In genomic region chr14:101441710-101442109, GRCh38 we compare ENCODE assay signal across 19 cellular contexts.
A peak's percentile ranks its signal among the peaks of the same experiment; 100 is the strongest.
DNase-seq lines count a peak whose midpoint lies in the region; FAIRE-seq and TF ChIP-seq lines count a peak whose summit lies in the region.
"Had no signal": no experiment of that assay in that cellular context is flagged by ENCODE, and none has a peak within 500 bp of the region (broad histone marks: within the 10 kb centered on the region; RNA-seq: fewer than 3 reads in every experiment).

No MANE protein-coding gene starts in this region.

- peak overlapping the region; percentile 71 for H3K27ac Mint-ChIP-seq in Caco-2 (ENCODE audit: unreplicated experiment)
- H3K27ac Mint-ChIP-seq: GM23338, HFFc6 had no signal

- no peak overlapping the region for H4K5ac ChIP-seq in H1 (ENCODE audit: insufficient read length, low read depth, low read length)

- no peak for TF ChIP-seq RAD21 in H1 (IDR thresholded peaks at IDR 0.05 in 1 of 2, conservative IDR thresholded peaks at IDR 0.05 in 1 of 2; ENCODE audit: low read depth in 2 of 2, low read length in 2 of 2)

- H2BK12ac ChIP-seq in H1 (ENCODE audit: low read depth, low read length) = no peak overlapping the region

- H2BK5ac ChIP-seq in H1 (ENCODE audit: low read depth, low read length) = no peak overlapping the region

- no peak overlapping the region for H2BK20ac ChIP-seq in H1 (ENCODE audit: low read length)

- H3K4me3 Mint-ChIP-seq in Caco-2 (ENCODE audit: unreplicated experiment) = no peak overlapping the region
- H3K4me3 Mint-ChIP-seq: GM23338, HFFc6 had no signal

- H4K20me1 ChIP-seq in H1 (replicated peaks in 1 of 2; ENCODE audit: control insufficient read depth in 1 of 2, insufficient read depth in 2 of 2, low read length in 2 of 2) (no peaks in the 10 kb centered on the region), osteoblast (ENCODE audit: insufficient read depth, low read length) (no peaks in the 10 kb centered on the region), PC-9 (ENCODE audit: insufficient read depth) (no peaks in the 10 kb centered on the region)

- H3K9ac ChIP-seq in H1 (replicated peaks in 1 of 4; ENCODE audit: extremely low read depth in 1 of 4, low read depth in 3 of 4, low read length in 3 of 4) = no peak overlapping the region
- H3K9ac ChIP-seq in colonic mucosa (ENCODE audit: low read depth in 2 of 2, low read length in 2 of 2) = no peak overlapping the region
- H3K9ac ChIP-seq: BLaER1 had no signal

- H2AK5ac ChIP-seq in H1 (ENCODE audit: low read depth, low read length) = no peak overlapping the region

- H2BK15ac ChIP-seq in H1 (ENCODE audit: low read length) = no peak overlapping the region

- TF ChIP-seq EP300 in H1 (IDR thresholded peaks at IDR 0.05; ENCODE audit: borderline replicate concordance in 1 of 2, low read depth in 2 of 2, low read length in 2 of 2) = no peak

- H3F3A ChIP-seq in PC-9 (ENCODE audit: insufficient read depth, low read depth) = peaks cover 14% of the 10 kb centered on the region

- DNase-seq in activated CD8-positive, alpha-beta memory T cell treated with anti-CD3 and anti-CD28 coated beads for 24 hours = peak; percentile 53
- DNase-seq in activated CD8-positive, alpha-beta memory T cell treated with anti-CD3 and anti-CD28 coated beads, Interleukin-2, amount 50 U/mL, for 48 hours = no peak
- DNase-seq in Caco-2 = no peak
- no peak for DNase-seq in H1 (ENCODE audit: low read depth in 1 of 2, low spot score in 2 of 2)
- peak; percentile 30 for DNase-seq in osteoblast (ENCODE audit: insufficient read length, low spot score, missing footprints)
- DNase-seq in colonic mucosa = no peak
- DNase-seq in GDM1 (lab: John Stamatoyannopoulos, UW) = no peak
- no peak for DNase-seq in PC-9
- DNase-seq: 8988T, AML-193, DMS53, HFFc6 had no signal

- no peaks in the 10 kb centered on the region for H3K4me1 Mint-ChIP-seq in Caco-2 (ENCODE audit: low read depth, unreplicated experiment)

- no peak overlapping the region for H3K4ac ChIP-seq in H1 (replicated peaks; ENCODE audit: insufficient read length, low read depth, low read length)

- H3K14ac ChIP-seq in H1 (ENCODE audit: insufficient read length) = no peak overlapping the region

- POLR2A ChIA-PET in Caco-2 (lab: Charles Lee) (no interaction called here), H1 (lab: Charles Lee; ENCODE audit: partially characterized antibody) (interaction anchor here (0.6 kb wide), 1 partner anchor 12 kb away, joined by 3 read pairs; no protein-coding TSS in a partner anchor), PC-9 (lab: Charles Lee; ENCODE audit: unreplicated experiment) (no interaction called here)

- TF ChIP-seq POLR2A in H1 (IDR thresholded peaks at IDR 0.05; ENCODE audit: control extremely low read depth in 1 of 2, low read depth in 2 of 2, low read length in 2 of 2) = no peak

- H3K23ac ChIP-seq in H1 (ENCODE audit: insufficient read length) = no peak overlapping the region

- 93% methylated on average over 6 of the region's 16 CpGs; no CpG with 5 or more reads in 1 of the 2 experiments for WGBS in H1 (ENCODE audit: extremely low coverage in 1 of 2, insufficient coverage in 1 of 2, insufficient read length in 1 of 2, insufficient replicate concordance in 2 of 2, low coverage in 1 of 2, low lambda C conversion rate in 2 of 2, missing lambda C conversion rate in 1 of 2), 2 experiments

- H3K79me2 ChIP-seq in H1 (ENCODE audit: control insufficient read depth in 1 of 2, insufficient read depth in 2 of 2, low read length in 2 of 2) (no peaks in the 10 kb centered on the region), osteoblast (ENCODE audit: insufficient read depth, low read length) (no peaks in the 10 kb centered on the region), PC-9 (ENCODE audit: low read depth) (no peaks in the 10 kb centered on the region)

- H3K4me3 ChIP-seq in Caco-2 (ENCODE audit: low read depth, low read length) (no peak overlapping the region), H1 (ENCODE audit: extremely low read depth in 1 of 4, insufficient read depth in 2 of 4, low read depth in 3 of 4, low read length in 4 of 4) (no peak overlapping the region), osteoblast (ENCODE audit: insufficient read depth, low read length) (no peak overlapping the region), colonic mucosa (no peak overlapping the region), PC-9 (no peak overlapping the region)
- H3K4me3 ChIP-seq: BLaER1, GM23338, HAP-1 had no signal

- no peak overlapping the region for H4K91ac ChIP-seq in H1 (replicated peaks; ENCODE audit: insufficient read length, low read length)

- H3K36me3 Mint-ChIP-seq in Caco-2 (ENCODE audit: insufficient read depth, unreplicated experiment) = no peaks in the 10 kb centered on the region
- H3K36me3 Mint-ChIP-seq: CD8-positive, alpha-beta memory T cell had no signal

- no peaks in the 10 kb centered on the region for H3K27me3 ChIP-seq in Caco-2 (replicated peaks; ENCODE audit: control insufficient read depth, insufficient read depth, low read length)
- 0 out of 7 replicates have a peak, but pooled peaks cover 0 to 2% (median 0%) of the 10 kb centered on the region in 4 experiments for H3K27me3 ChIP-seq in H1 (replicated peaks in 1 of 4; ENCODE audit: control insufficient read depth in 3 of 4, extremely low read depth in 1 of 4, insufficient read depth in 3 of 4, low read length in 3 of 4)
- peaks cover 21% of the 10 kb centered on the region for H3K27me3 ChIP-seq in osteoblast (ENCODE audit: insufficient read depth, low read length)
- H3K27me3 ChIP-seq in colonic mucosa = no peaks in the 10 kb centered on the region
- no peaks in the 10 kb centered on the region for H3K27me3 ChIP-seq in PC-9 (ENCODE audit: insufficient read depth, low read depth)

- CTCF ChIA-PET in Caco-2 (lab: Charles Lee) (no interaction called here), H1 (lab: Charles Lee; ENCODE audit: partially characterized antibody) (no interaction called here), PC-9 (lab: Charles Lee) (no interaction called here)

- no peaks in the 10 kb centered on the region for H3K27me3 Mint-ChIP-seq in Caco-2 (ENCODE audit: insufficient read depth, unreplicated experiment)

- 0 out of 2 replicates have a peak overlapping the region, but pooled peaks have one; percentile 71 for H4K8ac ChIP-seq in H1 (ENCODE audit: extremely low read depth, insufficient read depth, low read length)

- BruUV-seq in Caco-2 (replicated peaks; lab: Mats Ljungman, UMichigan) = no TSS peak
- no TSS peak for BruUV-seq in PC-9 (replicated peaks; lab: Mats Ljungman, UMichigan)

- H3K79me1 ChIP-seq in H1 (ENCODE audit: low read depth, low read length) = no peaks in the 10 kb centered on the region

- H3K9me3 Mint-ChIP-seq in Caco-2 (ENCODE audit: unreplicated experiment) = peaks cover 7% of the 10 kb centered on the region
- H3K9me3 Mint-ChIP-seq: GM23338, HFFc6 had no signal

- no peak for TF ChIP-seq CTCF in Caco-2 (IDR thresholded peaks at IDR 0.05; ENCODE audit: insufficient read depth in 1 of 2, low read depth in 1 of 2, low read length in 1 of 2, severe bottlenecking in 1 of 2, unreplicated experiment in 1 of 2)
- no peak for TF ChIP-seq CTCF in H1 (IDR thresholded peaks at IDR 0.05; ENCODE audit: control extremely low read depth in 1 of 3, insufficient read depth in 1 of 3, low read depth in 1 of 3, low read length in 3 of 3)
- no peak for TF ChIP-seq CTCF in osteoblast (IDR thresholded peaks at IDR 0.05; ENCODE audit: extremely low read depth, low read depth, low read length)
- no peak for TF ChIP-seq CTCF in colonic mucosa (IDR thresholded peaks at IDR 0.05)
- no peak for TF ChIP-seq CTCF in PC-9 (conservative IDR thresholded peaks at IDR 0.05)

- H2AFZ ChIP-seq in H1 (ENCODE audit: low read length) (no peak overlapping the region), osteoblast (ENCODE audit: low read length) (no peak overlapping the region), PC-9 (no peak overlapping the region)
- H2AFZ ChIP-seq: GM23338 had no signal

- H3K27ac ChIP-seq in H1 (ENCODE audit: low read depth, low read length) (no peak overlapping the region), osteoblast (ENCODE audit: low read depth, low read length) (no peak overlapping the region), colonic mucosa (no peak overlapping the region), PC-9 (no peak overlapping the region)
- H3K27ac ChIP-seq: BLaER1 had no signal

- no peak for FAIRE-seq in H1 (lab: Jason Lieb, UNC)
- FAIRE-seq: GM18507, HepG2, HTR-8/SVneo had no signal

- H3K36me3 ChIP-seq in Caco-2 (ENCODE audit: control insufficient read depth, insufficient read depth, low read length) = no peaks in the 10 kb centered on the region
- no peaks in the 10 kb centered on the region for H3K36me3 ChIP-seq in H1 (ENCODE audit: control insufficient read depth in 2 of 4, insufficient read depth in 4 of 4, low read length in 3 of 4)
- no peaks in the 10 kb centered on the region for H3K36me3 ChIP-seq in osteoblast (ENCODE audit: insufficient read depth, low read length)
- H3K36me3 ChIP-seq in colonic mucosa = no peaks in the 10 kb centered on the region
- no peaks in the 10 kb centered on the region for H3K36me3 ChIP-seq in PC-9 (ENCODE audit: low read depth)
- H3K36me3 ChIP-seq: BLaER1, HAP-1 had no signal

- intact Hi-C loops in Caco-2 (cut with micrococcal nuclease; ENCODE audit: unreplicated experiment) = no loop called here
- intact Hi-C loops in colonic mucosa (cut with DNase I) = no loop called here
- intact Hi-C loops in PC-9 (cut with micrococcal nuclease; ENCODE audit: unreplicated experiment) = no loop called here

- H3K9me3 ChIP-seq in Caco-2 (no peaks in the 10 kb centered on the region), H1 (ENCODE audit: insufficient read depth in 2 of 2, low read depth in 1 of 2, low read length in 1 of 2) (no peaks in the 10 kb centered on the region), osteoblast (ENCODE audit: low read depth, low read length) (no peaks in the 10 kb centered on the region), colonic mucosa (no peaks in the 10 kb centered on the region), PC-9 (ENCODE audit: insufficient read depth, low read depth) (no peaks in the 10 kb centered on the region)
- H3K9me3 ChIP-seq: BLaER1, HAP-1 had no signal

- no peak overlapping the region for H3K18ac ChIP-seq in H1 (ENCODE audit: extremely low read depth, low read length)

- no peaks in the 10 kb centered on the region for H3K23me2 ChIP-seq in H1 (ENCODE audit: low read depth, low read length)

- H3K4me2 ChIP-seq in H1 (ENCODE audit: insufficient read depth in 1 of 2, low read depth in 2 of 2, low read length in 2 of 2) (no peak overlapping the region), osteoblast (ENCODE audit: insufficient read depth, low read length) (no peak overlapping the region), PC-9 (no peak overlapping the region)
- H3K4me2 ChIP-seq: GM23338 had no signal

- H3K56ac ChIP-seq in H1 (replicated peaks; ENCODE audit: insufficient read length, low read depth, low read length) = no peak overlapping the region

- peaks cover 7% of the 10 kb centered on the region; the same call in 1 of the 2 replicates for H3K4me1 ChIP-seq in Caco-2
- H3K4me1 ChIP-seq in H1 (replicated peaks in 1 of 4; ENCODE audit: control insufficient read depth in 3 of 4, insufficient read depth in 4 of 4, low read length in 3 of 4) = 0 out of 7 replicates have a peak, but pooled peaks cover 0 to 2% (median 0%) of the 10 kb centered on the region in 4 experiments
- peaks cover 15% of the 10 kb centered on the region for H3K4me1 ChIP-seq in osteoblast (ENCODE audit: insufficient read depth, low read length)
- no peaks in the 10 kb centered on the region for H3K4me1 ChIP-seq in colonic mucosa
- H3K4me1 ChIP-seq in PC-9 (replicated peaks; ENCODE audit: insufficient read depth) = peaks cover 16% of the 10 kb centered on the region
- H3K4me1 ChIP-seq: HAP-1 had no signal

- no peak overlapping the region for H2BK120ac ChIP-seq in H1 (replicated peaks; ENCODE audit: low read depth, low read length)

- H3K9me2 ChIP-seq in PC-9 (ENCODE audit: insufficient read depth) = no peaks in the 10 kb centered on the region

Comparison
In these comparisons a context has a peak if more than half of its experiments do, and no peak if none do; other contexts are left out.
1. DNase-seq: peak in activated CD8-positive, alpha-beta memory T cell treated with anti-CD3 and anti-CD28 coated beads for 24 hours (single experiment) and osteoblast (single experiment); none in activated CD8-positive, alpha-beta memory T cell treated with anti-CD3 and anti-CD28 coated beads, Interleukin-2, amount 50 U/mL, for 48 hours (single experiment), Caco-2 (0 of 2), H1 (0 of 2), colonic mucosa (single experiment), GDM1 (single experiment) and PC-9 (0 of 2).